In genomic region chr18:54684786-54685185, GRCh38 we compare ENCODE assay signal across 13 cellular contexts.
DNase-seq lines count a peak whose midpoint lies in the region; ATAC-seq and TF ChIP-seq lines count a peak whose summit lies in the region.
"Had no signal": no experiment of that assay in that cellular context is flagged by ENCODE, and none has a peak within 500 bp of the region (broad histone marks: within the 10 kb centered on the region; RNA-seq: fewer than 3 reads in every experiment).

No MANE protein-coding gene starts in this region.

- no peaks in the 10 kb centered on the region for H3K4me1 ChIP-seq in right atrium auricular region
- peaks cover under 1% of the 10 kb centered on the region; the same call in 1 of the 2 replicates for H3K4me1 ChIP-seq in GM23248 (ENCODE audit: insufficient read depth)
- H3K4me1 ChIP-seq: sigmoid colon, transverse colon had no signal

- DNase-seq in Right ventricle myocardium superior (no peak), right atrium auricular region (ENCODE audit: low spot score) (no peak), choroid plexus epithelial cell (ENCODE audit: low read depth) (peak; percentile 89), kidney glomerular epithelial cell (lab: John Stamatoyannopoulos, UW) (peak; percentile 27), GM23248 (no peak), NCI-H345 treated with DMSO at 0.1 percent for 48 hours (lab: John Stamatoyannopoulos, UW; ENCODE audit: unreplicated experiment) (no peak)
- DNase-seq: effector CD4-positive, alpha-beta T cell; mucosa of descending colon; NCI-H146; sigmoid colon; transverse colon had no signal

- 82 to 85% methylated on average over 6 of the region's 6 CpGs for WGBS in GM23248 (ENCODE audit: low coverage in 1 of 2, low lambda C conversion rate in 2 of 2, missing lambda C conversion rate in 2 of 2), 2 experiments

- in situ Hi-C loops in GM23248 (cut with MboI) = no loop called here

- H3K4me3 ChIP-seq in right atrium auricular region (no peak overlapping the region), choroid plexus epithelial cell (ENCODE audit: low read depth, low read length) (no peak overlapping the region), GM23248 (no peak overlapping the region)
- H3K4me3 ChIP-seq: mucosa of descending colon, sigmoid colon, transverse colon had no signal

- intact Hi-C loops in Right ventricle myocardium superior (cut with DNase I) = no loop called here

- H3K9ac ChIP-seq in GM23248 = no peak overlapping the region

- TF ChIP-seq CTCF in right atrium auricular region (IDR thresholded peaks at IDR 0.05) = no peak
- no peak for TF ChIP-seq CTCF in choroid plexus epithelial cell (conservative IDR thresholded peaks at IDR 0.05; ENCODE audit: low read depth, low read length)

- H3K27ac ChIP-seq in right atrium auricular region (no peak overlapping the region), GM23248 (no peak overlapping the region)
- H3K27ac ChIP-seq: sigmoid colon, transverse colon had no signal

- H3K36me3 ChIP-seq in right atrium auricular region = no peaks in the 10 kb centered on the region
- H3K36me3 ChIP-seq in GM23248 (ENCODE audit: low read depth) = no peaks in the 10 kb centered on the region
- H3K36me3 ChIP-seq: sigmoid colon, transverse colon had no signal

- H3K27me3 ChIP-seq in right atrium auricular region = no peaks in the 10 kb centered on the region
- no peaks in the 10 kb centered on the region for H3K27me3 ChIP-seq in GM23248 (replicated peaks; ENCODE audit: insufficient read depth)
- H3K27me3 ChIP-seq: sigmoid colon, transverse colon had no signal

- H3F3A ChIP-seq in GM23248 (ENCODE audit: insufficient read depth) = peaks cover 4% of the 10 kb centered on the region; the same call in 1 of the 2 replicates

- H3K79me2 ChIP-seq in GM23248 (ENCODE audit: insufficient read depth) = no peaks in the 10 kb centered on the region

- H3K9me3 ChIP-seq in right atrium auricular region = no peaks in the 10 kb centered on the region
- no peaks in the 10 kb centered on the region for H3K9me3 ChIP-seq in GM23248 (ENCODE audit: low read depth)
- H3K9me3 ChIP-seq: mucosa of descending colon, sigmoid colon, transverse colon had no signal

- no peak overlapping the region for H3K4me2 ChIP-seq in GM23248 (ENCODE audit: unreplicated experiment)

- no peaks in the 10 kb centered on the region for H3K9me2 ChIP-seq in GM23248 (ENCODE audit: insufficient read depth)

- H2AFZ ChIP-seq in GM23248 = no peak overlapping the region

- ATAC-seq in Right ventricle myocardium superior (ENCODE audit: poor library complexity) (peak; percentile 48), HG02852 (IDR thresholded peaks at IDR 0.05; ENCODE audit: unreplicated experiment) (no peak), GM18517 (IDR thresholded peaks at IDR 0.05; ENCODE audit: unreplicated experiment) (no peak)
- ATAC-seq: mucosa of descending colon had no signal

- no peaks in the 10 kb centered on the region for H4K20me1 ChIP-seq in GM23248 (ENCODE audit: insufficient read depth)

Comparison
In these comparisons a context has a peak if more than half of its experiments do, and no peak if none do; other contexts are left out.
1. DNase-seq: peak in choroid plexus epithelial cell (single experiment) and kidney glomerular epithelial cell (single experiment); none in Right ventricle myocardium superior (single experiment), right atrium auricular region (single experiment), GM23248 (single experiment) and NCI-H345 treated with DMSO at 0.1 percent for 48 hours (single experiment).